In the genomic region with DNA sequence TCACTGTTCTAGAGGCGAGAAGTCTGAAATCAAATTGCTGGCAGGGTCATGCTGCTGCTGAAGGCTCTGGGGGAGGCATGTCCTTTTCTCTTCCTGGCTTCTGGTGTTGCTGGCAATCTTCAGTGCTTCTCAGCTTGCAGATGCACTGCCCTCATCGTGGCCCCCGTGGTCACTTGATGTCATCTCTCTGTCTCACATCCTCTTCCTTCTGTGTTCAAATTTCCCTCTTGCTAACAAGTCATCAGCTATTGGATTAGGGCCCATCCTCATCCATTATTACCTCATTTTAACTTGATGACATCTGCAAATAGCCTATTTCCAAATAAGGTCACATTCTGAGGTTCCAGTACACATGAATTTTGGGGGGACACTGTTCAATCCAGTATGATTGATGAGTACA, we compare ENCODE assay signal across 9 cellular contexts. TPM values are rescaled to one million over a fixed set of nuclear protein-coding genes. Genes with fewer than 3 reads are reported as not detected.
DNase-seq lines count a peak whose midpoint lies in the region; FAIRE-seq and TF ChIP-seq lines count a peak whose summit lies in the region.
"Had no signal": no experiment of that assay in that cellular context is flagged by ENCODE, and none has a peak within 500 bp of the region (broad histone marks: within the 10 kb centered on the region; RNA-seq: fewer than 3 reads in every experiment).

No MANE protein-coding gene starts in this region.

- peak; percentile 95 for FAIRE-seq in GM19239 (lab: Jason Lieb, UNC)

- H3K27me3 ChIP-seq in sigmoid colon (no peaks in the 10 kb centered on the region), MG63 (no peaks in the 10 kb centered on the region)

- H3K9me3 ChIP-seq in sigmoid colon (no peaks in the 10 kb centered on the region), MG63 (no peaks in the 10 kb centered on the region)

- H3K36me3 ChIP-seq in sigmoid colon (no peaks in the 10 kb centered on the region), MG63 (no peaks in the 10 kb centered on the region)

- H3K27ac ChIP-seq in sigmoid colon: peak overlapping the region in 2 of 4 donors; percentile 34 to 57

- DNase-seq in GM19239 (ENCODE audit: insufficient read length, low spot score) (no peak), HT1080 (ENCODE audit: low read depth) (peak; percentile 78), dermis blood vessel endothelial cell (peak; percentile 50), sigmoid colon (peak; percentile 76), activated gamma-delta T cell treated with Interleukin-2 at 50 U/mL for 16 hours (no peak), MG63 (no peak), NCI-H1092 treated with DMSO at 0.1 percent for 48 hours (lab: John Stamatoyannopoulos, UW) (no peak), GM03348 (ENCODE audit: low spot score) (no peak)
- DNase-seq: NCI-H1105 treated with DMSO at 0.1 percent for 48 hours had no signal

- no peaks in the 10 kb centered on the region for H3K4me1 ChIP-seq in sigmoid colon

- intact Hi-C loops in sigmoid colon (cut with DNase I): no loop called here

- no peak for TF ChIP-seq CTCF in sigmoid colon (IDR thresholded peaks at IDR 0.05)

- 58 to 71% methylated on average over 3 of the region's 3 CpGs for WGBS in sigmoid colon, 2 donors

- TF ChIP-seq POLR2A in sigmoid colon (IDR thresholded peaks at IDR 0.05): no peak

- H3K4me3 ChIP-seq in sigmoid colon (no peak overlapping the region), MG63 (no peak overlapping the region)

- TF ChIP-seq EP300 in sigmoid colon (IDR thresholded peaks at IDR 0.05): no peak

RNA-seq across cellular contexts. Expression of a gene that starts 36.6 kb away (rescaled TPM):
- total RNA-seq in HT1080 (2014; rRNA removed; shearing (Covaris generic)): 135 and 180 TPM in 2 replicates
- polyA plus RNA-seq in HT1080 (2015; cell fraction: cytosol; rRNA removed): 232 and 250 TPM in 2 replicates
- polyA plus RNA-seq in HT1080 (2015; cell fraction: nucleus; rRNA removed): 179 and 200 TPM in 2 replicates
- 495 and 622 TPM in 2 replicates for total RNA-seq in dermis blood vessel endothelial cell
- total RNA-seq in sigmoid colon: 10 to 100 TPM; 45.7 to 93.1 (median 81.6) TPM
- polyA plus RNA-seq in sigmoid colon: 100 to 1,000 TPM in 2 of 3 donors, 10 to 100 TPM in 1; 28.2 to 140 (median 124) TPM
- 10.2 and 19.6 TPM in 2 replicates for total RNA-seq in MG63 (2014; rRNA removed; shearing (Covaris generic); ENCODE audit: low replicate concordance)

Comparison
In these comparisons a context has a peak if more than half of its experiments do, and no peak if none do; other contexts are left out.
1. DNase-seq: peak in HT1080 (single experiment), dermis blood vessel endothelial cell (single experiment) and sigmoid colon (single experiment); none in GM19239 (single experiment), activated gamma-delta T cell treated with Interleukin-2 at 50 U/mL for 16 hours (single experiment), MG63 (single experiment), NCI-H1092 treated with DMSO at 0.1 percent for 48 hours (single experiment) and GM03348 (single experiment).